In genomic region chr16:3363793-3364192, GRCh38 we compare ENCODE assay signal across 17 cellular contexts. TPM values are rescaled to one million over a fixed set of nuclear protein-coding genes. Genes with fewer than 3 reads are reported as not detected.
DNase-seq lines count a peak whose midpoint lies in the region; ATAC-seq and TF ChIP-seq lines count a peak whose summit lies in the region.
"Had no signal": no experiment of that assay in that cellular context is flagged by ENCODE, and none has a peak within 500 bp of the region (broad histone marks: within the 10 kb centered on the region; RNA-seq: fewer than 3 reads in every experiment).

No MANE protein-coding gene starts in this region.

- ATAC-seq in natural killer cell treated with Interleukin-12 subunit alpha and Interleukin-12 subunit beta and Interleukin-15 and Interleukin-18, amount 100 ng/mL, for 72 hours, result no peak
- ATAC-seq in natural killer cell, result no peak
- ATAC-seq in GM21367 (IDR thresholded peaks at IDR 0.05; ENCODE audit: unreplicated experiment), result no peak
- ATAC-seq: stimulated activated memory B cell treated with anti-CD40 and anti-IgM and Interleukin-4, amounts not matched to agents 10 μg/mL and 1 μg/mL and 100 μg/mL, for 72 hours had no signal

- no peaks in the 10 kb centered on the region for H3K4me1 ChIP-seq in tibial nerve
- H3K4me1 ChIP-seq: transverse colon had no signal

- no peaks in the 10 kb centered on the region for H3K27me3 ChIP-seq in tibial nerve

- peaks cover 15 to 29% of the 10 kb centered on the region in 2 donors for H3K27me3 Mint-ChIP-seq in natural killer cell treated with Interleukin-12 subunit alpha and Interleukin-12 subunit beta and Interleukin-15 and Interleukin-18, amount 100 ng/mL, for 72 hours
- H3K27me3 Mint-ChIP-seq in natural killer cell (ENCODE audit: low read depth in 2 of 2), result peaks cover 16 to 31% of the 10 kb centered on the region in 2 donors

- no peak for TF ChIP-seq POLR2A in tibial nerve (IDR thresholded peaks at IDR 0.05)

- no peak overlapping the region for H3K27ac ChIP-seq in tibial nerve

- DNase-seq in natural killer cell treated with Interleukin-12 subunit alpha and Interleukin-12 subunit beta and Interleukin-15 and Interleukin-18, amount 100 ng/mL, for 72 hours (ENCODE audit: low spot score), result no peak
- DNase-seq in natural killer cell (no peak), SW480 (ENCODE audit: low spot score) (peak; percentile 36), myocyte (ENCODE audit: low read depth) (peak; percentile 10), tibial nerve (ENCODE audit: low spot score in 2 of 2) (no peak), NCI-H146 treated with DMSO at 0.1 percent for 48 hours (lab: John Stamatoyannopoulos, UW; ENCODE audit: unreplicated experiment) (no peak)
- peak; percentile 32 for DNase-seq in Jurkat, Clone E6-1 (ENCODE audit: low read depth, low spot score)
- DNase-seq: islet precursor cell, NCI-H187 treated with DMSO at 0.1 percent for 48 hours, transverse colon had no signal

- no peak overlapping the region for H3K4me3 ChIP-seq in Jurkat, Clone E6-1 (ENCODE audit: low read length)
- no peak overlapping the region for H3K4me3 ChIP-seq in tibial nerve

- H3K27ac Mint-ChIP-seq in natural killer cell treated with Interleukin-12 subunit alpha and Interleukin-12 subunit beta and Interleukin-15 and Interleukin-18, amount 100 ng/mL, for 72 hours, result no peak overlapping the region
- no peak overlapping the region for H3K27ac Mint-ChIP-seq in natural killer cell
- H3K27ac Mint-ChIP-seq: T-helper 1 cell treated with Interleukin-12 subunit alpha and Interleukin-12 subunit beta and Interleukin-4 antibody, amounts not matched to agents 30 μg/mL and 1 μg/mL, for 36 hours had no signal

- intact Hi-C loops in natural killer cell (cut with micrococcal nuclease), result loop anchor here (10.0 kb wide), 1 partner anchor 59 kb away; the partner anchor contains the start of genes TIGD7 and ZNF75A

- H3K9me3 Mint-ChIP-seq in natural killer cell treated with Interleukin-12 subunit alpha and Interleukin-12 subunit beta and Interleukin-15 and Interleukin-18, amount 100 ng/mL, for 72 hours, result no peaks in the 10 kb centered on the region
- peaks cover 0 to 5% of the 10 kb centered on the region in 2 donors for H3K9me3 Mint-ChIP-seq in natural killer cell

- TF ChIP-seq EP300 in tibial nerve (IDR thresholded peaks at IDR 0.05), result no peak

- WGBS in tibial nerve, 2 donors, result 95 to 96% methylated on average over 7 of the region's 7 CpGs

- H3K36me3 Mint-ChIP-seq in natural killer cell treated with Interleukin-12 subunit alpha and Interleukin-12 subunit beta and Interleukin-15 and Interleukin-18, amount 100 ng/mL, for 72 hours, result peaks cover 9% of the 10 kb centered on the region
- peaks cover 18% of the 10 kb centered on the region for H3K36me3 Mint-ChIP-seq in natural killer cell

- peak overlapping the region; percentile 36 for H3K4me3 Mint-ChIP-seq in natural killer cell treated with Interleukin-12 subunit alpha and Interleukin-12 subunit beta and Interleukin-15 and Interleukin-18, amount 100 ng/mL, for 72 hours
- H3K4me3 Mint-ChIP-seq in natural killer cell, result no peak overlapping the region
- H3K4me3 Mint-ChIP-seq: memory B cell; T-helper 1 cell treated with Interleukin-12 subunit alpha and Interleukin-12 subunit beta and Interleukin-4 antibody, amounts not matched to agents 30 μg/mL and 1 μg/mL, for 36 hours had no signal

- no peaks in the 10 kb centered on the region for H3K4me1 Mint-ChIP-seq in natural killer cell treated with Interleukin-12 subunit alpha and Interleukin-12 subunit beta and Interleukin-15 and Interleukin-18, amount 100 ng/mL, for 72 hours (ENCODE audit: low read depth in 2 of 2)
- peaks cover 0 to 10% of the 10 kb centered on the region in 2 donors for H3K4me1 Mint-ChIP-seq in natural killer cell
- H3K4me1 Mint-ChIP-seq: memory B cell had no signal

- TF ChIP-seq CTCF in natural killer cell (IDR thresholded peaks at IDR 0.05), result no peak
- TF ChIP-seq CTCF in tibial nerve (IDR thresholded peaks at IDR 0.05), result no peak

- peaks cover 0 to 41% (median 5%) of the 10 kb centered on the region in 4 donors for H3K9me3 ChIP-seq in tibial nerve

- H3K36me3 ChIP-seq in tibial nerve, result no peaks in the 10 kb centered on the region
- H3K36me3 ChIP-seq: transverse colon had no signal

RNA-seq across cellular contexts. Expression of gene OR2C1, which starts 8.1 kb away (rescaled TPM):
- not detected for total RNA-seq in natural killer cell treated with Interleukin-12 subunit alpha and Interleukin-12 subunit beta and Interleukin-15 and Interleukin-18, amount 100 ng/mL, for 72 hours
- not detected for total RNA-seq in natural killer cell
- not detected for polyA plus RNA-seq in Jurkat, Clone E6-1 (2012; ENCODE audit: insufficient read depth, insufficient read length)
- 0.88 TPM in 1 of 2 replicates, not detected in the other for total RNA-seq in myocyte
- polyA plus RNA-seq in myocyte (2012), result 0.20 TPM
- total RNA-seq in tibial nerve, result 1 to 10 TPM in 1 of 4 donors, under 1 TPM in 2, not detected in 1; 0.44 to 1.2 (median 0.59) TPM
- total RNA-seq: bronchial epithelial cell, RPMI7951, transverse colon had no signal
- polyA plus RNA-seq: neural cell had no signal

RNA-seq across cellular contexts. Expression of gene ZSCAN32, which starts 37.0 kb away (rescaled TPM):
- 10 to 100 TPM; 12.6 to 16.9 TPM for total RNA-seq in natural killer cell treated with Interleukin-12 subunit alpha and Interleukin-12 subunit beta and Interleukin-15 and Interleukin-18, amount 100 ng/mL, for 72 hours
- total RNA-seq in natural killer cell (10 to 100 TPM in 2 of 3 donors, 1 to 10 TPM in 1; 7.5 to 14.2 (median 14.1) TPM), myocyte (13.4 and 20.4 TPM in 2 replicates), tibial nerve (10 to 100 TPM in 3 of 4 donors, 1 to 10 TPM in 1; 8.7 to 22.3 (median 14.0) TPM)
- polyA plus RNA-seq in Jurkat, Clone E6-1 (2012; ENCODE audit: insufficient read depth, insufficient read length), result 22.9 TPM
- 12.9 TPM for polyA plus RNA-seq in myocyte (2012)

RNA-seq across cellular contexts. Expression of gene ZNF174, which starts 37.2 kb away (rescaled TPM):
- total RNA-seq in natural killer cell treated with Interleukin-12 subunit alpha and Interleukin-12 subunit beta and Interleukin-15 and Interleukin-18, amount 100 ng/mL, for 72 hours, result 10 to 100 TPM in 1 of 2 donors, 1 to 10 TPM in 1; 9.2 to 10.2 TPM
- total RNA-seq in natural killer cell (1 to 10 TPM; 3.5 to 9.0 (median 7.5) TPM), myocyte (20.7 and 22.7 TPM in 2 replicates), tibial nerve (10 to 100 TPM; 12.0 to 16.7 (median 13.1) TPM)
- 12.5 TPM for polyA plus RNA-seq in Jurkat, Clone E6-1 (2012; ENCODE audit: insufficient read depth, insufficient read length)
- polyA plus RNA-seq in myocyte (2012), result 10.3 TPM

RNA-seq across cellular contexts. Expression of gene ZNF75A, which starts 58.5 kb away (rescaled TPM):
- total RNA-seq in natural killer cell treated with Interleukin-12 subunit alpha and Interleukin-12 subunit beta and Interleukin-15 and Interleukin-18, amount 100 ng/mL, for 72 hours, result 10 to 100 TPM; 43.0 to 43.8 TPM
- total RNA-seq in natural killer cell, result 10 to 100 TPM; 30.6 to 44.6 (median 39.0) TPM
- polyA plus RNA-seq in Jurkat, Clone E6-1 (2012; ENCODE audit: insufficient read depth, insufficient read length), result 3.3 TPM
- total RNA-seq in myocyte, result 19.5 and 22.3 TPM in 2 replicates
- polyA plus RNA-seq in myocyte (2012), result 15.5 TPM
- 10 to 100 TPM; 24.0 to 28.2 (median 25.7) TPM for total RNA-seq in tibial nerve

RNA-seq across cellular contexts. Expression of gene TIGD7, which starts 58.6 kb away (rescaled TPM):
- total RNA-seq in natural killer cell treated with Interleukin-12 subunit alpha and Interleukin-12 subunit beta and Interleukin-15 and Interleukin-18, amount 100 ng/mL, for 72 hours, result 1 to 10 TPM; 5.0 to 6.7 TPM
- total RNA-seq in natural killer cell, result 1 to 10 TPM; 3.7 to 9.1 (median 3.7) TPM
- 0.73 TPM for polyA plus RNA-seq in Jurkat, Clone E6-1 (2012; ENCODE audit: insufficient read depth, insufficient read length)
- 4.5 and 8.4 TPM in 2 replicates for total RNA-seq in myocyte
- polyA plus RNA-seq in myocyte (2012), result 2.5 TPM
- total RNA-seq in tibial nerve, result 1 to 10 TPM; 6.1 to 8.3 (median 6.6) TPM

Comparison
In these comparisons a context has a peak if more than half of its experiments do, and no peak if none do; other contexts are left out.
1. DNase-seq: peak in Jurkat, Clone E6-1 (single experiment), SW480 (single experiment) and myocyte (single experiment); none in natural killer cell treated with Interleukin-12 subunit alpha and Interleukin-12 subunit beta and Interleukin-15 and Interleukin-18, amount 100 ng/mL, for 72 hours (single experiment), natural killer cell (single experiment), tibial nerve (0 of 2) and NCI-H146 treated with DMSO at 0.1 percent for 48 hours (single experiment).